Comparison of ENCODE assay signal across 1 cellular context in genomic region chr9:76219555-76220151, GRCh38.
TF ChIP-seq lines count a peak whose summit lies in the region.

No MANE protein-coding gene starts in this region.

TF ChIP-seq in IMR-90, 13 proteins besides CTCF, POLR2A, EP300 and RAD21:
- no peak for TF ChIP-seq ELK1 (IDR thresholded peaks at IDR 0.05; ENCODE audit: borderline replicate concordance, low read depth, low read length)
- no peak for TF ChIP-seq NFE2L2 (IDR thresholded peaks at IDR 0.05; ENCODE audit: low read depth, low read length)
- no peak for TF ChIP-seq BHLHE40 (IDR thresholded peaks at IDR 0.05; ENCODE audit: low read depth, low read length)
- TF ChIP-seq SMC3 (IDR thresholded peaks at IDR 0.05; ENCODE audit: low read depth, low read length): no peak
- TF ChIP-seq CEBPB (IDR thresholded peaks at IDR 0.05; ENCODE audit: low read depth, low read length): no peak
- TF ChIP-seq CHD1 (IDR thresholded peaks at IDR 0.05; ENCODE audit: low read depth, low read length): no peak
- no peak for TF ChIP-seq RCOR1 (IDR thresholded peaks at IDR 0.05; ENCODE audit: insufficient replicate concordance, low read length)
- TF ChIP-seq MAZ (IDR thresholded peaks at IDR 0.05; ENCODE audit: borderline replicate concordance, low read depth, low read length): no peak
- TF ChIP-seq MXI1 (IDR thresholded peaks at IDR 0.05; ENCODE audit: borderline replicate concordance, low read depth, low read length): no peak
- no peak for TF ChIP-seq FOS (IDR thresholded peaks at IDR 0.05; ENCODE audit: low read depth, low read length)
